ENCODE assay signal across 1 cellular context in genomic region chr1:166470465-166470864, GRCh38.
TF ChIP-seq lines count a peak whose summit lies in the region.

No MANE protein-coding gene starts in this region.

TF ChIP-seq in HepG2, 621 proteins besides CTCF, POLR2A, EP300 and RAD21 (continued from another document):
- TF ChIP-seq ZNF276 (CRISPR knock-in tag; IDR thresholded peaks at IDR 0.05; ENCODE audit: low read depth) = no peak
- TF ChIP-seq ZNF224 (CRISPR knock-in tag; IDR thresholded peaks at IDR 0.05) = no peak
